Comparison of ENCODE assay signal across 8 cellular contexts in genomic region chr11:118791961-118792578, GRCh38. TPM values are rescaled to one million over a fixed set of nuclear protein-coding genes. Genes with fewer than 3 reads are reported as not detected.
DNase-seq lines count a peak whose midpoint lies in the region; ATAC-seq and TF ChIP-seq lines count a peak whose summit lies in the region.

No MANE protein-coding gene starts in this region.

- peaks cover 18% of the 10 kb centered on the region for H3K4me1 Mint-ChIP-seq in activated naive CD8-positive, alpha-beta T cell treated with anti-CD3 and anti-CD28 coated beads, Interleukin-2, amount 10 ng/mL, durations not matched to agents 7 days and 5 days

- H3K4me1 ChIP-seq in Panc1 (ENCODE audit: control insufficient read depth, insufficient read depth, low read length): peaks cover 17% of the 10 kb centered on the region
- peaks cover 0 to 30% of the 10 kb centered on the region in 2 donors for H3K4me1 ChIP-seq in right atrium auricular region

- no peaks in the 10 kb centered on the region for H3K27me3 Mint-ChIP-seq in activated naive CD8-positive, alpha-beta T cell treated with anti-CD3 and anti-CD28 coated beads, Interleukin-2, amount 10 ng/mL, durations not matched to agents 7 days and 5 days

- CTCF ChIA-PET in Panc1 (lab: Charles Lee): interaction anchor here (0.5 to 1.4 kb wide), 5 partner anchors 9 to 126 kb away, joined by 3 to 9 read pairs (median 3); no protein-coding TSS in a partner anchor

- H3K27ac Mint-ChIP-seq in activated naive CD8-positive, alpha-beta T cell treated with anti-CD3 and anti-CD28 coated beads, Interleukin-2, amount 10 ng/mL, durations not matched to agents 7 days and 5 days: peak overlapping the region; percentile 100

- peaks cover 5% of the 10 kb centered on the region; the same call in 1 of the 2 replicates for H3K36me3 ChIP-seq in Panc1 (ENCODE audit: control insufficient read depth, insufficient read depth, low read length)
- H3K36me3 ChIP-seq in right atrium auricular region: no peaks in the 10 kb centered on the region

- H3K9me3 ChIP-seq in Panc1 (ENCODE audit: control insufficient read depth, insufficient read depth, low read depth, low read length): no peaks in the 10 kb centered on the region
- no peaks in the 10 kb centered on the region for H3K9me3 ChIP-seq in right atrium auricular region

- intact Hi-C loops in Panc1 (cut with micrococcal nuclease; ENCODE audit: unreplicated experiment) (no loop called here), sciatic nerve (cut with DNase I) (no loop called here)

- POLR2A ChIA-PET in Panc1 (lab: Charles Lee): interaction anchor here (0.6 to 1.1 kb wide), 4 partner anchors 39 to 372 kb away, joined by 4 to 10 read pairs (median 7); partner anchors contain the start of gene DPAGT1
- POLR2A ChIA-PET in activated naive CD8-positive, alpha-beta T cell treated with anti-CD3 and anti-CD28 coated beads, Interleukin-2, amount 10 ng/mL, durations not matched to agents 7 days and 5 days (lab: Charles Lee): interaction anchor here (0.6 to 6.0 kb wide), 35 partner anchors 7 to 551 kb away, joined by 3 to 177 read pairs (median 5); partner anchors contain the start of genes BCL9L, C2CD2L, CXCR5 and PHLDB1

- H3K9me3 Mint-ChIP-seq in activated naive CD8-positive, alpha-beta T cell treated with anti-CD3 and anti-CD28 coated beads, Interleukin-2, amount 10 ng/mL, durations not matched to agents 7 days and 5 days: no peaks in the 10 kb centered on the region

- peaks cover 14% of the 10 kb centered on the region for H3K36me3 Mint-ChIP-seq in activated naive CD8-positive, alpha-beta T cell treated with anti-CD3 and anti-CD28 coated beads, Interleukin-2, amount 10 ng/mL, durations not matched to agents 7 days and 5 days

- in situ Hi-C loops in G401 (cut with HindIII; ENCODE audit: low sequenced_read_pairs): no loop called here
- in situ Hi-C loops in Panc1 (cut with HindIII; ENCODE audit: low pct_unique_long_range_greater_than_20kb, low sequenced_read_pairs): loop anchor here (5.0 kb wide), 1 partner anchor 225 kb away; the partner anchor contains the start of genes RPS25 and TRAPPC4

- DNase-seq in G401 (ENCODE audit: low spot score) (peak; percentile 41), Panc1 (ENCODE audit: low read depth, low spot score) (no peak), right atrium auricular region (ENCODE audit: low spot score) (no peak), sciatic nerve (ENCODE audit: low spot score) (peak; percentile 73), NCI-H2227 treated with DMSO at 0.1 percent for 48 hours (lab: John Stamatoyannopoulos, UW) (no peak), NCI-H1105 treated with DMSO at 0.1 percent for 48 hours (lab: John Stamatoyannopoulos, UW) (no peak)
- no peak for DNase-seq in activated naive CD8-positive, alpha-beta T cell treated with anti-CD3 and anti-CD28 coated beads, Interleukin-2, amount 10 ng/mL, durations not matched to agents 7 days and 5 days

- ATAC-seq in Panc1: peak; percentile 25
- no peak for ATAC-seq in activated naive CD8-positive, alpha-beta T cell treated with anti-CD3 and anti-CD28 coated beads, Interleukin-2, amount 10 ng/mL, durations not matched to agents 7 days and 5 days (ENCODE audit: low read depth)
- ATAC-seq in sciatic nerve: peak; percentile 16
- no peak for ATAC-seq in HG03469 (IDR thresholded peaks at IDR 0.05; ENCODE audit: unreplicated experiment)

- TF ChIP-seq CTCF in Panc1 (IDR thresholded peaks at IDR 0.05) (no peak), right atrium auricular region (IDR thresholded peaks at IDR 0.05) (no peak)

- BruUV-seq in Panc1 (replicated peaks; lab: Mats Ljungman, UMichigan): no TSS peak

- H3K27ac ChIP-seq in Panc1 (ENCODE audit: low read length) (peak overlapping the region; percentile 99), right atrium auricular region (peak overlapping the region; percentile 98 to 100)

- H3K27me3 ChIP-seq in Panc1 (ENCODE audit: control insufficient read depth, insufficient read depth, low read length): no peaks in the 10 kb centered on the region
- H3K27me3 ChIP-seq in right atrium auricular region: no peaks in the 10 kb centered on the region

- peak overlapping the region; percentile 77 to 91 for H3K4me3 ChIP-seq in Panc1 (ENCODE audit: low read depth in 2 of 2, low read length in 2 of 2)
- peak overlapping the region; percentile 63 to 90 for H3K4me3 ChIP-seq in right atrium auricular region

- H3K4me3 Mint-ChIP-seq in activated naive CD8-positive, alpha-beta T cell treated with anti-CD3 and anti-CD28 coated beads, Interleukin-2, amount 10 ng/mL, durations not matched to agents 7 days and 5 days: peak overlapping the region; percentile 100

RNA-seq across cellular contexts. Expression of gene DDX6, which starts 1.1 kb away (rescaled TPM):
- total RNA-seq in G401 (2014; rRNA removed; shearing (Covaris generic)): 51.7 and 82.5 TPM in 2 replicates
- total RNA-seq in Panc1 (2021; ENCODE audit: unreplicated experiment): 155 TPM
- polyA plus RNA-seq in Panc1 (2012; ENCODE audit: insufficient read length): 35.7 TPM
- total RNA-seq in activated naive CD8-positive, alpha-beta T cell treated with anti-CD3 and anti-CD28 coated beads, Interleukin-2, amount 10 ng/mL, durations not matched to agents 7 days and 5 days: 100 to 1,000 TPM; 193 to 212 TPM
- 100 to 1,000 TPM in 1 of 2 donors, 10 to 100 TPM in 1; 71.9 to 124 TPM for total RNA-seq in right atrium auricular region
- 159 TPM for total RNA-seq in sciatic nerve

Comparison
In these comparisons a context has a peak if more than half of its experiments do, and no peak if none do; other contexts are left out.
1. DNase-seq: peak in G401 (single experiment) and sciatic nerve (single experiment); none in Panc1 (single experiment), activated naive CD8-positive, alpha-beta T cell treated with anti-CD3 and anti-CD28 coated beads, Interleukin-2, amount 10 ng/mL, durations not matched to agents 7 days and 5 days (single experiment), right atrium auricular region (single experiment), NCI-H2227 treated with DMSO at 0.1 percent for 48 hours (single experiment) and NCI-H1105 treated with DMSO at 0.1 percent for 48 hours (single experiment).
2. ATAC-seq: peak in Panc1 (single experiment) and sciatic nerve (single experiment); none in activated naive CD8-positive, alpha-beta T cell treated with anti-CD3 and anti-CD28 coated beads, Interleukin-2, amount 10 ng/mL, durations not matched to agents 7 days and 5 days (single experiment) and HG03469 (single experiment).